Comparison of ENCODE assay signal across 23 cellular contexts in the genomic region with DNA sequence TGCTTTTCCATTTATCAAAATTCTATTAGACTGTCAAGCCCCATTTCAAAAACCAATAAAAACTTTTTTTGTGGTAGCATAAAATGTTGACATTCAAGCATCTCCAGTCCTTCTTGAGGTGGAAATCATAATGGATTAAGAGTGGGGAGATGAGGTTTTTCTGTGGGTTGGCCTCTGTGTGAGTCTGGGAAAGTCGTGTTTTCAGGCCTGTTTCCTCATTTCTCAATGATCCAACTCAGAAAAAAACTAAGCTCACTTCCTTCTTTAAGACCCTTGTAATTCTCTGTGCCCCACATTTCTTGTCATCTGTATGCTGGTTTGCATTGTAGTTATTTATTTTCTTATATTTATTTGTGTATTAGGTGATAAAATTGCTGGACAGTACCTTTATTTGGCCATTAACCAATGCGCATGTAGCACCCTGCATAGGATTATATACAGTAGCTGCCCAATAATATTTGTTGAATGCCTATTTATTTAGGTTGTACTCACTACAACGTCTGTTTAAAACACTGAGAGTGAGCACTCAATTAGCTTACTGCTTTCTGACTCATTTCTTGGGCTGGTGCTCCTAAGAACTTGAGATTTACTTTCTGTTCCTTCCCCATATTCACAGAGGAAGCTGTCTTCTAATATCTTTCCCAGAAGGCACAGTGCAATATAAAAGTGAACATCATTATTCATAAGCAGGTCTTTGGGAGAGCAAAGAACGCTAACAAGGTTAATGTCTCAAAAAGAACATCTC.
DNase-seq lines count a peak whose midpoint lies in the region; ATAC-seq and TF ChIP-seq lines count a peak whose summit lies in the region.
"Had no signal": no experiment of that assay in that cellular context is flagged by ENCODE, and none has a peak within 500 bp of the region (broad histone marks: within the 10 kb centered on the region; RNA-seq: fewer than 3 reads in every experiment).

No MANE protein-coding gene starts in this region.

- no peaks in the 10 kb centered on the region for H3K36me3 ChIP-seq in prostate gland
- H3K36me3 ChIP-seq: ascending aorta, transverse colon had no signal

- no peaks in the 10 kb centered on the region for H3K27me3 Mint-ChIP-seq in natural killer cell (ENCODE audit: low read depth in 2 of 2)
- H3K27me3 Mint-ChIP-seq in natural killer cell treated with Interleukin-12 subunit alpha and Interleukin-12 subunit beta and Interleukin-15 and Interleukin-18, amount 100 ng/mL, for 72 hours, result no peaks in the 10 kb centered on the region
- H3K27me3 Mint-ChIP-seq: activated naive CD8-positive, alpha-beta T cell; activated T-helper 17 cell treated with anti-CD3 and anti-CD28 coated beads, Interleukin-2, amount 50 U/mL, for 72 hours; stimulated activated naive CD8-positive, alpha-beta T cell treated with anti-CD3 and anti-CD28 coated beads, Interleukin-15, amount 100 ng/mL, for 72 hours had no signal

- no peak overlapping the region for H3K4me3 Mint-ChIP-seq in natural killer cell
- H3K4me3 Mint-ChIP-seq in natural killer cell treated with Interleukin-12 subunit alpha and Interleukin-12 subunit beta and Interleukin-15 and Interleukin-18, amount 100 ng/mL, for 72 hours, result no peak overlapping the region
- H3K4me3 Mint-ChIP-seq: activated naive CD8-positive, alpha-beta T cell; activated T-helper 17 cell treated with anti-CD3 and anti-CD28 coated beads, Interleukin-2, amount 50 U/mL, for 72 hours; stimulated activated naive CD8-positive, alpha-beta T cell treated with anti-CD3 and anti-CD28 coated beads, Interleukin-15, amount 100 ng/mL, for 72 hours had no signal

- DNase-seq in natural killer cell (no peak), OCI-M1 (lab: John Stamatoyannopoulos, UW) (peak; percentile 53), medulla oblongata (ENCODE audit: extremely low spot score) (peak; percentile 38), prostate gland (ENCODE audit: low spot score) (no peak), SKM-1 (lab: John Stamatoyannopoulos, UW; ENCODE audit: unreplicated experiment) (no peak), SIG-M5 (lab: John Stamatoyannopoulos, UW) (no peak)
- no peak for DNase-seq in natural killer cell treated with Interleukin-12 subunit alpha and Interleukin-12 subunit beta and Interleukin-15 and Interleukin-18, amount 100 ng/mL, for 72 hours (ENCODE audit: low spot score)
- DNase-seq: activated CD4-positive, alpha-beta T cell treated with anti-CD3 and anti-CD28 coated beads, Interleukin-2, amount 50 U/mL, for 1 hour; C1 segment of cervical spinal cord; central memory CD4-positive, alpha-beta T cell; NCI-H1105 treated with DMSO at 0.1 percent for 48 hours; NCI-H446; occipital lobe; retina; stimulated activated CD4-positive, alpha-beta T cell treated with anti-CD3 and anti-CD28 coated beads, Interleukin-4, amount 100 ng/mL, for 1 hour; stimulated activated naive CD8-positive, alpha-beta T cell treated with anti-CD3 and anti-CD28 coated beads, Interleukin-15, amount 100 ng/mL, for 72 hours; T-helper 2 cell; transverse colon had no signal

- TF ChIP-seq POLR2A in prostate gland (IDR thresholded peaks at IDR 0.05), result no peak

- no peaks in the 10 kb centered on the region for H3K4me1 ChIP-seq in prostate gland (replicated peaks)
- H3K4me1 ChIP-seq: ascending aorta, transverse colon had no signal

- peaks cover 28 to 30% of the 10 kb centered on the region in 2 donors for H3K4me1 Mint-ChIP-seq in natural killer cell
- peaks cover 12 to 22% of the 10 kb centered on the region in 2 donors for H3K4me1 Mint-ChIP-seq in natural killer cell treated with Interleukin-12 subunit alpha and Interleukin-12 subunit beta and Interleukin-15 and Interleukin-18, amount 100 ng/mL, for 72 hours (ENCODE audit: low read depth in 2 of 2)
- H3K4me1 Mint-ChIP-seq: activated T-helper 17 cell treated with anti-CD3 and anti-CD28 coated beads, Interleukin-2, amount 50 U/mL, for 72 hours had no signal

- H3K27me3 ChIP-seq in prostate gland (replicated peaks; ENCODE audit: insufficient read depth), result no peaks in the 10 kb centered on the region
- H3K27me3 ChIP-seq: ascending aorta, transverse colon had no signal

- H3K4me3 ChIP-seq in prostate gland, result no peak overlapping the region
- H3K4me3 ChIP-seq: ascending aorta, transverse colon had no signal

- no peak overlapping the region for H3K27ac ChIP-seq in prostate gland
- H3K27ac ChIP-seq: ascending aorta, transverse colon, VCaP had no signal

- 65% methylated on average over 4 of the region's 4 CpGs for WGBS in prostate gland

- peaks cover 26% of the 10 kb centered on the region for H3K36me3 Mint-ChIP-seq in natural killer cell
- H3K36me3 Mint-ChIP-seq in natural killer cell treated with Interleukin-12 subunit alpha and Interleukin-12 subunit beta and Interleukin-15 and Interleukin-18, amount 100 ng/mL, for 72 hours, result peaks cover 18% of the 10 kb centered on the region

- intact Hi-C loops in natural killer cell (cut with micrococcal nuclease), result no loop called here
- intact Hi-C loops in prostate gland (cut with DNase I), result no loop called here

- no peaks in the 10 kb centered on the region for H3K9me3 ChIP-seq in prostate gland
- H3K9me3 ChIP-seq: ascending aorta, transverse colon had no signal

- TF ChIP-seq CTCF in natural killer cell (IDR thresholded peaks at IDR 0.05) (no peak), prostate gland (IDR thresholded peaks at IDR 0.05) (no peak)

- ATAC-seq in natural killer cell (no peak), HG03025 (IDR thresholded peaks at IDR 0.05; ENCODE audit: low FRiP score, unreplicated experiment) (no peak)
- no peak for ATAC-seq in natural killer cell treated with Interleukin-12 subunit alpha and Interleukin-12 subunit beta and Interleukin-15 and Interleukin-18, amount 100 ng/mL, for 72 hours
- ATAC-seq: activated T-helper 17 cell treated with anti-CD3 and anti-CD28 coated beads, Interleukin-2, amount 50 U/mL, for 72 hours; stimulated activated naive CD8-positive, alpha-beta T cell treated with anti-CD3 and anti-CD28 coated beads, Interleukin-15, amount 100 ng/mL, for 72 hours had no signal

- peak overlapping the region; percentile 17 to 25 for H3K27ac Mint-ChIP-seq in natural killer cell
- H3K27ac Mint-ChIP-seq in natural killer cell treated with Interleukin-12 subunit alpha and Interleukin-12 subunit beta and Interleukin-15 and Interleukin-18, amount 100 ng/mL, for 72 hours, result peak overlapping the region in 1 of 2 donors; percentile 29
- H3K27ac Mint-ChIP-seq: activated naive CD8-positive, alpha-beta T cell; activated T-helper 17 cell treated with anti-CD3 and anti-CD28 coated beads, Interleukin-2, amount 50 U/mL, for 72 hours had no signal

- no peaks in the 10 kb centered on the region for H3K9me3 Mint-ChIP-seq in natural killer cell
- no peaks in the 10 kb centered on the region for H3K9me3 Mint-ChIP-seq in natural killer cell treated with Interleukin-12 subunit alpha and Interleukin-12 subunit beta and Interleukin-15 and Interleukin-18, amount 100 ng/mL, for 72 hours
- H3K9me3 Mint-ChIP-seq: activated T-helper 17 cell treated with anti-CD3 and anti-CD28 coated beads, Interleukin-2, amount 50 U/mL, for 72 hours; stimulated activated naive CD8-positive, alpha-beta T cell treated with anti-CD3 and anti-CD28 coated beads, Interleukin-15, amount 100 ng/mL, for 72 hours had no signal

Comparison
In these comparisons a context has a peak if more than half of its experiments do, and no peak if none do; other contexts are left out.
1. DNase-seq: peak in OCI-M1 (single experiment) and medulla oblongata (single experiment); none in natural killer cell (single experiment), natural killer cell treated with Interleukin-12 subunit alpha and Interleukin-12 subunit beta and Interleukin-15 and Interleukin-18, amount 100 ng/mL, for 72 hours (single experiment), prostate gland (single experiment), SKM-1 (single experiment) and SIG-M5 (single experiment).